In the genomic region with DNA sequence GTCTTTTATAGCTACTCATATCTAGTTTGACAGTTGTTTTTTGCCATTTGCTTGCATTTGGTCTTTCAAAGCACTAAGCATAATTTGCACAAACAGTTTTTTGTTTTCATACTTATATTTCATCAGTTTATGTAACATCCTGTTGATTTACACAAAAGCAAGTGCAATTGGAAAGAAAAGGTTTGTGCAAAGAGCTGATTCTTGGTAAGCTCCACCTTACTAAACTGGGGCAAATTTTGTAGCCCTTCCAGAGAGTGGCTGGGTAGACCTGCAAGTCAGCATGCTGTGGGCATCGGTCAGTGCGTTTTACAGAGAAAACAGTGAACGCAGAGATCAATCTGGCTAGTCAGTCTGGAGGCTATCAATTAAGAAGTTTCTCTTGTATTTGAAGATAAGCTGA, we compare ENCODE assay signal across 25 cellular contexts. TPM values are rescaled to one million over a fixed set of nuclear protein-coding genes. Genes with fewer than 3 reads are reported as not detected.
"Had no signal": no experiment of that assay in that cellular context is flagged by ENCODE, and none has a peak within 500 bp of the region (broad histone marks: within the 10 kb centered on the region; RNA-seq: fewer than 3 reads in every experiment).

No MANE protein-coding gene starts in this region.

- DNase-seq: activated B cell treated with CpG ODN at 0.5 μM for 24 hours; activated gamma-delta T cell treated with Interleukin-2 at 50 U/mL for 16 hours; adrenal gland; brain microvascular endothelial cell; central memory CD4-positive, alpha-beta T cell; effector memory CD8-positive, alpha-beta T cell; foreskin melanocyte; glutamatergic neuron; kidney glomerular epithelial cell; left ventricle myocardium superior; mammary epithelial cell; naive thymus-derived CD8-positive, alpha-beta T cell; ovary; right cardiac atrium; stimulated activated CD4-positive, alpha-beta T cell treated with anti-CD3 and anti-CD28 coated beads, Interleukin-4, amount 100 ng/mL, for 24 hours; stimulated activated naive CD8-positive, alpha-beta T cell treated with anti-CD3 and anti-CD28 coated beads, Interleukin-15, Interleukin-2, amounts not matched to agents 100 U/mL and 50 U/mL, for 24 hours; upper lobe of right lung had no signal

- H3K9me3 ChIP-seq: adrenal gland, ascending aorta, ovary, prostate gland, upper lobe of right lung had no signal

- H3K4me2 ChIP-seq: hepatocyte had no signal

- H3K27me3 Mint-ChIP-seq: activated B cell treated with CpG ODN at 0.5 μM for 24 hours; activated naive CD8-positive, alpha-beta T cell; effector memory CD8-positive, alpha-beta T cell; naive thymus-derived CD8-positive, alpha-beta T cell had no signal

- H3K27me3 ChIP-seq: adrenal gland, ascending aorta, brain microvascular endothelial cell, hepatocyte, ovary, upper lobe of right lung had no signal

- H3K27ac Mint-ChIP-seq: activated B cell treated with CpG ODN at 0.5 μM for 24 hours; activated naive CD8-positive, alpha-beta T cell; activated T-helper 1 cell treated with anti-CD3 and anti-CD28 coated beads, Interleukin-12 subunit alpha, Interleukin-12 subunit beta, Interleukin-2, Interleukin-4 antibody, amounts not matched to agents 30 ng/mL and 10 ng/mL and 1 ng/mL, durations not matched to agents 14 hours and 24 hours and 36 hours; mesothelial cell of epicardium had no signal

- H3K9me3 Mint-ChIP-seq: activated B cell treated with CpG ODN at 0.5 μM for 24 hours; activated T-helper 1 cell treated with anti-CD3 and anti-CD28 coated beads, Interleukin-12 subunit alpha, Interleukin-12 subunit beta, Interleukin-2, Interleukin-4 antibody, amounts not matched to agents 30 ng/mL and 10 ng/mL and 1 ng/mL, durations not matched to agents 14 hours and 24 hours and 36 hours; effector memory CD8-positive, alpha-beta T cell; mesothelial cell of epicardium; naive thymus-derived CD8-positive, alpha-beta T cell had no signal

- H3K27ac ChIP-seq: adrenal gland, brain microvascular endothelial cell, hepatocyte, ovary, prostate gland, upper lobe of right lung had no signal

- H3K4me3 Mint-ChIP-seq: activated B cell treated with CpG ODN at 0.5 μM for 24 hours; activated naive CD8-positive, alpha-beta T cell; activated T-helper 1 cell treated with anti-CD3 and anti-CD28 coated beads, Interleukin-12 subunit alpha, Interleukin-12 subunit beta, Interleukin-2, Interleukin-4 antibody, amounts not matched to agents 30 ng/mL and 10 ng/mL and 1 ng/mL, durations not matched to agents 14 hours and 24 hours and 36 hours; effector memory CD8-positive, alpha-beta T cell; mesothelial cell of epicardium; naive thymus-derived CD8-positive, alpha-beta T cell had no signal

- H3K36me3 Mint-ChIP-seq: mesothelial cell of epicardium had no signal

- H3K79me2 ChIP-seq: hepatocyte had no signal

- ATAC-seq: effector memory CD8-positive, alpha-beta T cell; esophagus mucosa; naive thymus-derived CD8-positive, alpha-beta T cell; right cardiac atrium; SK-N-SH treated with all-trans-retinoic acid at 6 μM for 48 hours; stimulated activated naive CD8-positive, alpha-beta T cell treated with anti-CD3 and anti-CD28 coated beads, Interleukin-15, Interleukin-2, amounts not matched to agents 100 U/mL and 50 U/mL, for 24 hours; upper lobe of right lung had no signal

- H3K4me1 ChIP-seq: prostate gland, upper lobe of right lung had no signal

- H3K36me3 ChIP-seq: adrenal gland, brain microvascular endothelial cell, ovary, prostate gland, upper lobe of right lung had no signal

- H3K4me3 ChIP-seq: adrenal gland, ascending aorta, hepatocyte, ovary, prostate gland, upper lobe of right lung had no signal

- H2AFZ ChIP-seq: hepatocyte had no signal

RNA-seq across cellular contexts. Expression of a gene that starts 34.5 kb away (rescaled TPM):
- total RNA-seq: ascending aorta, mammary epithelial cell had no signal
